34 cellular contexts compared by ENCODE assay signal in genomic region chr9:97845130-97845529, GRCh38. TPM values are rescaled to one million over a fixed set of nuclear protein-coding genes. Genes with fewer than 3 reads are reported as not detected.
A peak's percentile ranks its signal among the peaks of the same experiment; 100 is the strongest.
DNase-seq lines count a peak whose midpoint lies in the region; ATAC-seq, FAIRE-seq and TF ChIP-seq lines count a peak whose summit lies in the region.
"Had no signal": no experiment of that assay in that cellular context is flagged by ENCODE, and none has a peak within 500 bp of the region (broad histone marks: within the 10 kb centered on the region; RNA-seq: fewer than 3 reads in every experiment).

No MANE protein-coding gene starts in this region.

- H3K4me3 Mint-ChIP-seq in HFFc6 (peak overlapping the region; percentile 6; the same call in 1 of the 2 replicates), astrocyte (ENCODE audit: unreplicated experiment) (no peak overlapping the region)
- no peak overlapping the region for H3K4me3 Mint-ChIP-seq in naive thymus-derived CD8-positive, alpha-beta T cell
- H3K4me3 Mint-ChIP-seq: activated CD8-positive, alpha-beta T cell treated with anti-CD3 and anti-CD28 coated beads, Interleukin-2, amount 10 ng/mL, durations not matched to agents 7 days and 5 days; activated naive CD8-positive, alpha-beta T cell; central memory CD8-positive, alpha-beta T cell; natural killer cell treated with Interleukin-12 subunit alpha and Interleukin-12 subunit beta and Interleukin-15 and Interleukin-18, amount 100 ng/mL, for 72 hours had no signal

- no peak for ATAC-seq in GM21381 (IDR thresholded peaks at IDR 0.05; ENCODE audit: unreplicated experiment)
- no peak for ATAC-seq in naive thymus-derived CD8-positive, alpha-beta T cell
- ATAC-seq: activated CD8-positive, alpha-beta T cell treated with anti-CD3 and anti-CD28 coated beads, Interleukin-2, amount 10 ng/mL, durations not matched to agents 7 days and 5 days; gastrocnemius medialis; natural killer cell treated with Interleukin-12 subunit alpha and Interleukin-12 subunit beta and Interleukin-15 and Interleukin-18, amount 100 ng/mL, for 72 hours had no signal

- peaks cover 3% of the 10 kb centered on the region for H3K4me1 ChIP-seq in astrocyte (ENCODE audit: insufficient read depth, low read length)
- H3K4me1 ChIP-seq: BLaER1 treated with 17β-estradiol and CSF1 and Interleukin-3, amounts not matched to agents 10 nM and 100 nM had no signal

- peaks cover 13% of the 10 kb centered on the region for H3K27me3 Mint-ChIP-seq in HFFc6 (ENCODE audit: insufficient read depth)
- H3K27me3 Mint-ChIP-seq in astrocyte (ENCODE audit: low read depth, unreplicated experiment): peaks cover 61% of the 10 kb centered on the region
- peaks cover 43 to 84% (median 70%) of the 10 kb centered on the region in 5 donors for H3K27me3 Mint-ChIP-seq in naive thymus-derived CD8-positive, alpha-beta T cell

- DNase-seq in AG10803 (ENCODE audit: low read depth) (peak; percentile 26), HFFc6 (peak; percentile 60), astrocyte (ENCODE audit: low read depth) (peak; percentile 63), kidney tubule cell (ENCODE audit: low spot score) (peak; percentile 44), NCI-H345 (lab: John Stamatoyannopoulos, UW) (no peak), activated T-cell treated with anti-CD3 and anti-CD28 coated beads for 4 hours (no peak)
- no peak for DNase-seq in naive thymus-derived CD8-positive, alpha-beta T cell
- DNase-seq: activated CD8-positive, alpha-beta T cell treated with anti-CD3 and anti-CD28 coated beads, Interleukin-2, amount 10 ng/mL, durations not matched to agents 7 days and 5 days; anterior cingulate cortex; esophagus squamous epithelium; gastrocnemius medialis; H7; islet precursor cell; NCI-H1417 treated with DMSO at 0.1 percent for 48 hours; NCI-H2107; NCI-H510A; NK-92 treated with Interleukin-12 subunit alpha and Interleukin-12 subunit beta, amount 100 ng/mL, for 24 hours; retina; Right ventricle myocardium superior; stimulated activated CD4-positive, alpha-beta T cell treated with anti-CD3 and anti-CD28 coated beads, Interleukin-2, amount 100 ng/mL, for 48 hours; T-helper 2 cell; upper lobe of left lung had no signal

- TF ChIP-seq CTCF in AG10803 (conservative IDR thresholded peaks at IDR 0.05; ENCODE audit: low read length) (no peak), HFFc6 (IDR thresholded peaks at IDR 0.05) (no peak), astrocyte (IDR thresholded peaks at IDR 0.05; ENCODE audit: insufficient read depth, low read depth, low read length) (no peak)

- H3K27ac Mint-ChIP-seq in HFFc6 (peak overlapping the region; percentile 65), astrocyte (ENCODE audit: unreplicated experiment) (no peak overlapping the region)
- no peak overlapping the region for H3K27ac Mint-ChIP-seq in naive thymus-derived CD8-positive, alpha-beta T cell
- H3K27ac Mint-ChIP-seq: activated CD8-positive, alpha-beta T cell treated with anti-CD3 and anti-CD28 coated beads, Interleukin-2, amount 10 ng/mL, durations not matched to agents 7 days and 5 days; activated naive CD8-positive, alpha-beta T cell; natural killer cell treated with Interleukin-12 subunit alpha and Interleukin-12 subunit beta and Interleukin-15 and Interleukin-18, amount 100 ng/mL, for 72 hours had no signal

- no peaks in the 10 kb centered on the region for H4K20me1 ChIP-seq in astrocyte (ENCODE audit: insufficient read depth, low read length)
- H4K20me1 ChIP-seq: BLaER1 treated with 17β-estradiol and CSF1 and Interleukin-3, amounts not matched to agents 10 nM and 100 nM had no signal

- no peak overlapping the region for H3K27ac ChIP-seq in astrocyte (ENCODE audit: low read depth, low read length)
- H3K27ac ChIP-seq: BLaER1 treated with 17β-estradiol and CSF1 and Interleukin-3, amounts not matched to agents 10 nM and 100 nM; esophagus squamous epithelium; gastrocnemius medialis; upper lobe of left lung had no signal

- no peak overlapping the region for H2AFZ ChIP-seq in astrocyte (ENCODE audit: low read depth, low read length)

- peaks cover 44% of the 10 kb centered on the region for H3K27me3 ChIP-seq in astrocyte (ENCODE audit: insufficient read depth, low read length)

- H3K9me3 Mint-ChIP-seq in HFFc6 (peaks cover 19% of the 10 kb centered on the region), astrocyte (ENCODE audit: unreplicated experiment) (peaks cover 11% of the 10 kb centered on the region)
- H3K9me3 Mint-ChIP-seq in naive thymus-derived CD8-positive, alpha-beta T cell: peaks cover 0 to 14% (median 0%) of the 10 kb centered on the region in 9 donors
- H3K9me3 Mint-ChIP-seq: central memory CD8-positive, alpha-beta T cell; natural killer cell treated with Interleukin-12 subunit alpha and Interleukin-12 subunit beta and Interleukin-15 and Interleukin-18, amount 100 ng/mL, for 72 hours had no signal

- no peak overlapping the region for H3K4me2 ChIP-seq in astrocyte (ENCODE audit: low read length)
- H3K4me2 ChIP-seq: BLaER1 treated with 17β-estradiol and CSF1 and Interleukin-3, amounts not matched to agents 10 nM and 100 nM had no signal

- peaks cover 3% of the 10 kb centered on the region for H3K9me3 ChIP-seq in astrocyte (ENCODE audit: insufficient read depth, low read depth, low read length)
- H3K9me3 ChIP-seq: esophagus squamous epithelium, gastrocnemius medialis, upper lobe of left lung had no signal

- H3K4me1 Mint-ChIP-seq in HFFc6 (ENCODE audit: low read depth): peaks cover 82% of the 10 kb centered on the region
- peaks cover 4% of the 10 kb centered on the region for H3K4me1 Mint-ChIP-seq in astrocyte (ENCODE audit: low read depth, unreplicated experiment)
- peaks cover 7 to 25% (median 19%) of the 10 kb centered on the region in 4 donors for H3K4me1 Mint-ChIP-seq in naive thymus-derived CD8-positive, alpha-beta T cell

- POLR2A ChIA-PET in naive thymus-derived CD8-positive, alpha-beta T cell (lab: Charles Lee): no interaction called here

- H3K36me3 Mint-ChIP-seq in HFFc6 (ENCODE audit: low read depth) (peaks cover 30% of the 10 kb centered on the region), astrocyte (ENCODE audit: low read depth, unreplicated experiment) (no peaks in the 10 kb centered on the region)
- H3K36me3 Mint-ChIP-seq in naive thymus-derived CD8-positive, alpha-beta T cell: peaks cover 2 to 10% (median 4%) of the 10 kb centered on the region in 3 donors
- H3K36me3 Mint-ChIP-seq: activated naive CD8-positive, alpha-beta T cell; natural killer cell treated with Interleukin-12 subunit alpha and Interleukin-12 subunit beta and Interleukin-15 and Interleukin-18, amount 100 ng/mL, for 72 hours had no signal

- H3K79me2 ChIP-seq in astrocyte (ENCODE audit: insufficient read depth, low read length): no peaks in the 10 kb centered on the region

- no peak for FAIRE-seq in astrocyte (lab: Jason Lieb, UNC)
- FAIRE-seq: endometrium, GM12892, K562 had no signal

- no peak overlapping the region for H3K9ac ChIP-seq in astrocyte (ENCODE audit: low read length)
- H3K9ac ChIP-seq: BLaER1 treated with 17β-estradiol and CSF1 and Interleukin-3, amounts not matched to agents 10 nM and 100 nM had no signal

- no peak overlapping the region for H3K4me3 ChIP-seq in AG10803 (ENCODE audit: low read length)
- no peak overlapping the region for H3K4me3 ChIP-seq in astrocyte (ENCODE audit: insufficient read depth, low read depth, low read length)
- H3K4me3 ChIP-seq: BLaER1 treated with 17β-estradiol and CSF1 and Interleukin-3, amounts not matched to agents 10 nM and 100 nM; esophagus squamous epithelium; gastrocnemius medialis; K562; upper lobe of left lung had no signal

- no peaks in the 10 kb centered on the region for H3K36me3 ChIP-seq in astrocyte (ENCODE audit: insufficient read depth, low read length)
- H3K36me3 ChIP-seq: BLaER1 treated with 17β-estradiol and CSF1 and Interleukin-3, amounts not matched to agents 10 nM and 100 nM; esophagus squamous epithelium; gastrocnemius medialis; upper lobe of left lung had no signal

RNA-seq across cellular contexts. Expression of gene FOXE1, which starts 7.9 kb away (rescaled TPM):
- 100 to 1,000 TPM in 4 of 6 experiments, 10 to 100 TPM in 2; 51.0 to 173 (median 158) TPM for total RNA-seq in HFFc6 (2021; fragmentation: NEBNext Ultra II Directional; extraction: Animal tissue kit (Norgen Biotek cat#: 25700))
- 0.07 and 0.45 TPM in 2 replicates for total RNA-seq in astrocyte
- total RNA-seq in naive thymus-derived CD8-positive, alpha-beta T cell: not detected
- polyA plus RNA-seq in naive thymus-derived CD8-positive, alpha-beta T cell: not detected
- total RNA-seq: dermis microvascular lymphatic vessel endothelial cell; gastrocnemius medialis; K562; liver; natural killer cell treated with Interleukin-12 subunit alpha and Interleukin-12 subunit beta and Interleukin-15 and Interleukin-18, amount 100 ng/mL, for 72 hours; osteocyte; Right ventricle myocardium superior; subcutaneous adipose tissue had no signal
- polyA plus RNA-seq: K562, liver had no signal

Comparison
In these comparisons a context has a peak if more than half of its experiments do, and no peak if none do; other contexts are left out.
1. DNase-seq: peak in AG10803 (single experiment), HFFc6 (single experiment), astrocyte (single experiment) and kidney tubule cell (single experiment); none in NCI-H345 (single experiment), activated T-cell treated with anti-CD3 and anti-CD28 coated beads for 4 hours (single experiment) and naive thymus-derived CD8-positive, alpha-beta T cell (0 of 10).
2. RNA of gene FOXE1, which starts 7.9 kb away (total RNA-seq): 51.0 to 173 TPM in HFFc6; 0.07 to 0.45 TPM in astrocyte and not detected in naive thymus-derived CD8-positive, alpha-beta T cell; every median in the first group is over 10 times any median in the second.